Comparison of ENCODE assay signal across 9 cellular contexts in the genomic region with DNA sequence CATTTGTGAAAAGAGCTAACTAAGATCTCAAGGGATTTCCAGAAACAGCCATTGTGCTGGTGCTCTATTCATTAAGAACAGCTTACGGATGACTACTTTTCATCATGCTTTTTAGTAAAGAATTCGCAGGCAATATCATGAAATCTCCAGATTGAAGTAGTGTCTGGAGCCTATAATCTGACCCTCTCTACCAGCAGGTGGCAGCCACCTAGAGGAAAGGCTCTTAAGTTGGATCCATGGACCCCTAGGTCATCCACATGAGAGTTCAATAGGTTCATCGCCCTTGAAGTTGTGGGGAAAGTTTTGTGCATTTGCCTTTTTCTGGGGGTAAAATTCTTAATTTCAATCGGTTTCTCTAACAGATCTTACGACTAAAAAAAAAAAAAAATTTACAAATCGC.
DNase-seq lines count a peak whose midpoint lies in the region; ATAC-seq, FAIRE-seq and TF ChIP-seq lines count a peak whose summit lies in the region.
"Had no signal": no experiment of that assay in that cellular context is flagged by ENCODE, and none has a peak within 500 bp of the region (broad histone marks: within the 10 kb centered on the region; RNA-seq: fewer than 3 reads in every experiment).

No MANE protein-coding gene starts in this region.

- TF ChIP-seq CTCF in A549 (IDR thresholded peaks at IDR 0.05) = peak; percentile 38
- peak; percentile 48 for TF ChIP-seq CTCF in GM12865 (IDR thresholded peaks at IDR 0.05; ENCODE audit: insufficient read depth, low read depth, low read length, missing control alignments)
- TF ChIP-seq CTCF in epithelial cell of proximal tubule (conservative IDR thresholded peaks at IDR 0.05; ENCODE audit: low read depth, low read length) = peak; percentile 69
- TF ChIP-seq CTCF in gastroesophageal sphincter (IDR thresholded peaks at IDR 0.05) = no peak

- no peak overlapping the region for H3K9ac ChIP-seq in neuronal stem cell (ENCODE audit: low read depth, low read length, poor library complexity)

- H2AFZ ChIP-seq in neuronal stem cell (ENCODE audit: low read length) = no peak overlapping the region

- peak; percentile 32 to 34 for DNase-seq in A549 (ENCODE audit: low read depth in 1 of 2, low spot score in 1 of 2)
- peak; percentile 58 for DNase-seq in GM12865 (ENCODE audit: low read depth)
- peak; percentile 62 for DNase-seq in NOMO-1 treated with DMSO at 0.1 percent for 48 hours (lab: John Stamatoyannopoulos, UW; ENCODE audit: unreplicated experiment)
- no peak for DNase-seq in epithelial cell of proximal tubule (ENCODE audit: low read depth)
- no peak for DNase-seq in ureter (ENCODE audit: low spot score)
- DNase-seq in stimulated activated naive CD4-positive, alpha-beta T cell treated with Interleukin-2 at 50 U/mL for 16 hours (lab: John Stamatoyannopoulos, UW) = no peak
- DNase-seq in neuronal stem cell (ENCODE audit: low spot score) = no peak

- H4K91ac ChIP-seq in neuronal stem cell (ENCODE audit: low read depth, low read length, poor library complexity) = no peak overlapping the region

- 56% methylated on average over 6 of the region's 6 CpGs for whole genome bisulfite sequencing in A549 (ENCODE audit: missing lambda C conversion rate)
- WGBS in gastroesophageal sphincter (ENCODE audit: low coverage in 1 of 2), 2 donors = 87 to 94% methylated on average over 3 to 6 of the region's 6 CpGs
- no CpG with 5 or more reads among the region's 6 CpGs for WGBS in neuronal stem cell (ENCODE audit: extremely low coverage in 2 of 2, insufficient read length in 2 of 2, insufficient replicate concordance in 1 of 2), 2 donors

- H2BK12ac ChIP-seq in neuronal stem cell (ENCODE audit: low read length) = no peak overlapping the region

- CTCF ChIA-PET in A549 (lab: Yijun Ruan, JAX) = interaction anchor here (0.6 to 6.3 kb wide), 2 partner anchors 151 to 273 kb away, joined by 3 to 60 read pairs; no protein-coding TSS in a partner anchor

- no peak overlapping the region for H2BK120ac ChIP-seq in neuronal stem cell (ENCODE audit: low read depth, low read length)

- TF ChIP-seq EP300 in A549 (IDR thresholded peaks at IDR 0.05) = no peak
- TF ChIP-seq EP300 in gastroesophageal sphincter (IDR thresholded peaks at IDR 0.05) = no peak

- no peaks in the 10 kb centered on the region for H3K36me3 ChIP-seq in gastroesophageal sphincter
- peaks cover 0 to 6% of the 10 kb centered on the region in 2 donors for H3K36me3 ChIP-seq in neuronal stem cell (replicated peaks in 1 of 2; ENCODE audit: control insufficient read depth in 2 of 2, insufficient read depth in 2 of 2, low read length in 2 of 2)

- FAIRE-seq in A549 (lab: Jason Lieb, UNC) = no peak

- no peak overlapping the region for H3K18ac ChIP-seq in neuronal stem cell (ENCODE audit: low read length)

- H3K27ac ChIP-seq in A549 (no peak overlapping the region), gastroesophageal sphincter (no peak overlapping the region), neuronal stem cell (replicated peaks; ENCODE audit: low read length) (no peak overlapping the region)

- H3K14ac ChIP-seq in neuronal stem cell (ENCODE audit: low read length) = no peak overlapping the region

- H4K8ac ChIP-seq in neuronal stem cell (ENCODE audit: low read depth, low read length) = no peak overlapping the region

- no peak overlapping the region for H3K4me2 ChIP-seq in A549
- no peak overlapping the region for H3K4me2 ChIP-seq in neuronal stem cell (ENCODE audit: insufficient read depth, low read length, poor library complexity, severe bottlenecking)

- no peak overlapping the region for H2AK5ac ChIP-seq in neuronal stem cell (ENCODE audit: low read depth, low read length)

- H3K9me3 ChIP-seq in A549 = no peaks in the 10 kb centered on the region
- no peaks in the 10 kb centered on the region for H3K9me3 ChIP-seq in gastroesophageal sphincter
- no peaks in the 10 kb centered on the region for H3K9me3 ChIP-seq in neuronal stem cell (replicated peaks in 1 of 2; ENCODE audit: control insufficient read depth in 2 of 2, insufficient read depth in 1 of 2, low read depth in 1 of 2, low read length in 2 of 2)

- no peak overlapping the region for H2BK15ac ChIP-seq in neuronal stem cell (ENCODE audit: low read length)

- no peak overlapping the region for H3K4me3 ChIP-seq in A549
- no peak overlapping the region for H3K4me3 ChIP-seq in GM12865 (ENCODE audit: low read depth, low read length)
- H3K4me3 ChIP-seq in epithelial cell of proximal tubule (ENCODE audit: low read depth, low read length) = no peak overlapping the region
- H3K4me3 ChIP-seq in gastroesophageal sphincter = no peak overlapping the region
- H3K4me3 ChIP-seq in neuronal stem cell (ENCODE audit: low read length in 2 of 2) = no peak overlapping the region

- H3K4me1 ChIP-seq in A549 (0 out of 3 replicates have a peak, but pooled peaks cover 4% of the 10 kb centered on the region), gastroesophageal sphincter (peaks cover 0 to 40% (median 5%) of the 10 kb centered on the region in 3 donors), neuronal stem cell (ENCODE audit: control insufficient read depth in 2 of 2, insufficient read depth in 1 of 2, low read depth in 1 of 2, low read length in 2 of 2) (peaks cover 7 to 12% of the 10 kb centered on the region in 2 donors)

- H3K79me1 ChIP-seq in neuronal stem cell (ENCODE audit: low read depth, low read length) = no peaks in the 10 kb centered on the region

- no peak overlapping the region for H3K23ac ChIP-seq in neuronal stem cell (ENCODE audit: low read depth, low read length, poor library complexity)

- TF ChIP-seq POLR2A in A549 (IDR thresholded peaks at IDR 0.05; ENCODE audit: low read length) = no peak
- no peak for TF ChIP-seq POLR2A in gastroesophageal sphincter (IDR thresholded peaks at IDR 0.05)

- TF ChIP-seq RAD21 in A549 (conservative IDR thresholded peaks at IDR 0.05 in 1 of 2, IDR thresholded peaks at IDR 0.05 in 1 of 2) = no peak

- no peak overlapping the region for H3K4ac ChIP-seq in neuronal stem cell (ENCODE audit: low read length)

- no peak overlapping the region for H2BK5ac ChIP-seq in neuronal stem cell (ENCODE audit: low read length)

- POLR2A ChIA-PET in A549 (lab: Yijun Ruan, JAX) = no interaction called here

- no peaks in the 10 kb centered on the region for H3K27me3 ChIP-seq in gastroesophageal sphincter
- H3K27me3 ChIP-seq in neuronal stem cell (ENCODE audit: control insufficient read depth in 3 of 3, insufficient read depth in 3 of 3, low read depth in 1 of 3, low read length in 3 of 3) = peaks cover 0 to 13% (median 5%) of the 10 kb centered on the region in 3 experiments

- ATAC-seq in A549 = peak in 1 of 2 experiments; percentile 44; a peak in 2 of 6 replicates
- ATAC-seq in gastroesophageal sphincter = no peak
- ATAC-seq: left lobe of liver had no signal

TF ChIP-seq in A549, 52 proteins besides CTCF, POLR2A, EP300 and RAD21:
- no peak for TF ChIP-seq MAFK (IDR thresholded peaks at IDR 0.05; ENCODE audit: partially characterized antibody)
- no peak for TF ChIP-seq RCOR1 (IDR thresholded peaks at IDR 0.05; ENCODE audit: low read depth, low read length)
- no peak for TF ChIP-seq ZFP36 (IDR thresholded peaks at IDR 0.05; ENCODE audit: borderline replicate concordance, partially characterized antibody)
- TF ChIP-seq CEBPB (IDR thresholded peaks at IDR 0.05) = no peak
- no peak for TF ChIP-seq ZNF302 (CRISPR knock-in tag; IDR thresholded peaks at IDR 0.05)
- no peak for TF ChIP-seq HES2 (IDR thresholded peaks at IDR 0.05)
- TF ChIP-seq RARB (CRISPR knock-in tag; IDR thresholded peaks at IDR 0.05) = no peak
- TF ChIP-seq NPAS2 (CRISPR knock-in tag; IDR thresholded peaks at IDR 0.05; ENCODE audit: borderline replicate concordance) = no peak
- TF ChIP-seq CBX8 (IDR thresholded peaks at IDR 0.05) = no peak
- no peak for TF ChIP-seq HOXB13 (CRISPR knock-in tag; IDR thresholded peaks at IDR 0.05; ENCODE audit: low read depth)
- no peak for TF ChIP-seq E2F6 (IDR thresholded peaks at IDR 0.05; ENCODE audit: borderline replicate concordance, low read depth)
- no peak for TF ChIP-seq HOXB5 (CRISPR knock-in tag; IDR thresholded peaks at IDR 0.05)
- no peak for TF ChIP-seq FOXS1 (CRISPR knock-in tag; IDR thresholded peaks at IDR 0.05)
- no peak for TF ChIP-seq CHD2 (IDR thresholded peaks at IDR 0.05; ENCODE audit: low read length, partially characterized antibody)

Comparison
In these comparisons a context has a peak if more than half of its experiments do, and no peak if none do; other contexts are left out.
1. DNase-seq: peak in A549 (2 of 2), GM12865 (single experiment) and NOMO-1 treated with DMSO at 0.1 percent for 48 hours (single experiment); none in epithelial cell of proximal tubule (single experiment), ureter (single experiment), stimulated activated naive CD4-positive, alpha-beta T cell treated with Interleukin-2 at 50 U/mL for 16 hours (single experiment) and neuronal stem cell (single experiment).
2. CTCF ChIP-seq: peak in A549 (single experiment), GM12865 (single experiment) and epithelial cell of proximal tubule (single experiment); none in gastroesophageal sphincter (0 of 4).